Comparison of ENCODE assay signal across 13 cellular contexts in genomic region chr3:184471439-184471838, GRCh38.
DNase-seq lines count a peak whose midpoint lies in the region; ATAC-seq and TF ChIP-seq lines count a peak whose summit lies in the region.
"Had no signal": no experiment of that assay in that cellular context is flagged by ENCODE, and none has a peak within 500 bp of the region (broad histone marks: within the 10 kb centered on the region; RNA-seq: fewer than 3 reads in every experiment).

No MANE protein-coding gene starts in this region.

- no peaks in the 10 kb centered on the region; the same call in 1 of the 2 replicates for H3K9me3 ChIP-seq in BLaER1
- H3K9me3 ChIP-seq in BLaER1 treated with 17β-estradiol and CSF1 and Interleukin-3, amounts not matched to agents 10 nM and 100 nM (replicated peaks in 1 of 11), result peaks cover 0 to 21% (median 9%) of the 10 kb centered on the region in 11 experiments; a peak in 14 of 22 replicates
- no peaks in the 10 kb centered on the region for H3K9me3 ChIP-seq in endodermal cell (ENCODE audit: control insufficient read depth, low read length)
- no peaks in the 10 kb centered on the region for H3K9me3 ChIP-seq in spleen
- H3K9me3 ChIP-seq: A549 had no signal

- TF ChIP-seq POLR2A in spleen (IDR thresholded peaks at IDR 0.05), result no peak

- peaks cover 4% of the 10 kb centered on the region for H3K4me1 Mint-ChIP-seq in endodermal cell

- H3K4me2 ChIP-seq in BLaER1, result peak overlapping the region; percentile 76
- peak overlapping the region; percentile 44 to 91 (median 77); a peak in 21 of 22 replicates for H3K4me2 ChIP-seq in BLaER1 treated with 17β-estradiol and CSF1 and Interleukin-3, amounts not matched to agents 10 nM and 100 nM
- H3K4me2 ChIP-seq: A549 had no signal

- H3K4me3 Mint-ChIP-seq in endodermal cell, result no peak overlapping the region
- H3K4me3 Mint-ChIP-seq: CD4-positive, alpha-beta T cell had no signal

- H3K36me3 ChIP-seq in BLaER1 (no peaks in the 10 kb centered on the region), endodermal cell (ENCODE audit: control insufficient read depth, insufficient read depth, low read length) (no peaks in the 10 kb centered on the region), spleen (no peaks in the 10 kb centered on the region)
- H3K36me3 ChIP-seq in BLaER1 treated with 17β-estradiol and CSF1 and Interleukin-3, amounts not matched to agents 10 nM and 100 nM, result no peaks in the 10 kb centered on the region

- no peaks in the 10 kb centered on the region for H3K36me3 Mint-ChIP-seq in endodermal cell (ENCODE audit: low read depth)

- intact Hi-C loops in spleen (cut with DNase I; ENCODE audit: low total_unique reads), result no loop called here

- DNase-seq in endodermal cell, result peak; percentile 13
- peak; percentile 4 for DNase-seq in spleen
- DNase-seq: Calu3; CD4-positive, alpha-beta T cell; DMS 273 treated with DMSO at 0.1 percent for 48 hours; GM23248; IMR-90 had no signal

- H3K27ac ChIP-seq in BLaER1 (peak overlapping the region; percentile 99), endodermal cell (ENCODE audit: low read depth, low read length) (no peak overlapping the region), spleen (peak overlapping the region in 1 of 8 donors; percentile 69)
- peak overlapping the region in 9 of 11 experiments; percentile 0 to 97 (median 94); a peak in 16 of 22 replicates for H3K27ac ChIP-seq in BLaER1 treated with 17β-estradiol and CSF1 and Interleukin-3, amounts not matched to agents 10 nM and 100 nM
- H3K27ac ChIP-seq: A549, GM23248 had no signal

- peaks cover 6% of the 10 kb centered on the region for H3K27me3 Mint-ChIP-seq in endodermal cell (ENCODE audit: insufficient read depth)

- 93 to 100% methylated on average over 2 to 3 of the region's 3 CpGs for WGBS in endodermal cell (ENCODE audit: insufficient coverage in 1 of 2, insufficient read length in 1 of 2), 2 experiments
- WGBS in spleen, 5 donors, result 67 to 87% (median 81%) methylated on average over 3 of the region's 3 CpGs

- no peak overlapping the region for H3K4me3 ChIP-seq in BLaER1
- no peak overlapping the region for H3K4me3 ChIP-seq in BLaER1 treated with 17β-estradiol and CSF1 and Interleukin-3, amounts not matched to agents 10 nM and 100 nM
- H3K4me3 ChIP-seq in endodermal cell (ENCODE audit: low read length), result no peak overlapping the region
- no peak overlapping the region for H3K4me3 ChIP-seq in spleen
- H3K4me3 ChIP-seq: A549, GM23248 had no signal

- H3K9ac ChIP-seq in BLaER1, result no peak overlapping the region
- peak overlapping the region in 1 of 11 experiments; percentile 26; a peak in 1 of 22 replicates for H3K9ac ChIP-seq in BLaER1 treated with 17β-estradiol and CSF1 and Interleukin-3, amounts not matched to agents 10 nM and 100 nM
- no peak overlapping the region for H3K9ac ChIP-seq in endodermal cell (ENCODE audit: extremely low read depth, low read length, poor library complexity, severe bottlenecking)
- H3K9ac ChIP-seq: GM23248 had no signal

- H3K27ac Mint-ChIP-seq in endodermal cell, result no peak overlapping the region
- H3K27ac Mint-ChIP-seq: CD4-positive, alpha-beta T cell had no signal

- ATAC-seq in HG03097 (IDR thresholded peaks at IDR 0.05; ENCODE audit: low FRiP score, unreplicated experiment) (no peak), HG02938 (IDR thresholded peaks at IDR 0.05; ENCODE audit: unreplicated experiment) (no peak)
- ATAC-seq: A549, HCT116 had no signal

- TF ChIP-seq CTCF in endodermal cell (conservative IDR thresholded peaks at IDR 0.05), result no peak
- TF ChIP-seq CTCF in spleen (IDR thresholded peaks at IDR 0.05 in 8 of 11, conservative IDR thresholded peaks at IDR 0.05 in 3 of 11), result no peak

- peaks cover 84% of the 10 kb centered on the region for H3K4me1 ChIP-seq in BLaER1
- peaks cover 60 to 89% (median 84%) of the 10 kb centered on the region in 10 experiments for H3K4me1 ChIP-seq in BLaER1 treated with 17β-estradiol and CSF1 and Interleukin-3, amounts not matched to agents 10 nM and 100 nM
- H3K4me1 ChIP-seq in endodermal cell (ENCODE audit: control insufficient read depth, insufficient read depth, low read length), result peaks cover under 1% of the 10 kb centered on the region
- peaks cover 7 to 51% (median 24%) of the 10 kb centered on the region in 6 donors for H3K4me1 ChIP-seq in spleen
- H3K4me1 ChIP-seq: A549 had no signal

- H3K27me3 ChIP-seq in BLaER1, result no peaks in the 10 kb centered on the region
- H3K27me3 ChIP-seq in BLaER1 treated with 17β-estradiol and CSF1 and Interleukin-3, amounts not matched to agents 10 nM and 100 nM, result no peaks in the 10 kb centered on the region
- peaks cover 3% of the 10 kb centered on the region for H3K27me3 ChIP-seq in endodermal cell (ENCODE audit: control insufficient read depth, insufficient read depth, low read length, poor library complexity, severe bottlenecking)
- peaks cover 0 to 31% (median 0%) of the 10 kb centered on the region in 7 donors for H3K27me3 ChIP-seq in spleen (replicated peaks in 1 of 7)

- no peaks in the 10 kb centered on the region for H3K9me3 Mint-ChIP-seq in endodermal cell
- H3K9me3 Mint-ChIP-seq: CD4-positive, alpha-beta T cell had no signal

- H4K20me1 ChIP-seq in BLaER1, result no peaks in the 10 kb centered on the region
- H4K20me1 ChIP-seq in BLaER1 treated with 17β-estradiol and CSF1 and Interleukin-3, amounts not matched to agents 10 nM and 100 nM, result no peaks in the 10 kb centered on the region
